ENCODE assay signal across 1 cellular context in genomic region chr17:41907185-41907556, GRCh38.
TF ChIP-seq lines count a peak whose summit lies in the region.

No MANE protein-coding gene starts in this region.

TF ChIP-seq in HepG2, 621 proteins besides CTCF, POLR2A, EP300 and RAD21:
- TF ChIP-seq ATF5 (CRISPR knock-in tag; IDR thresholded peaks at IDR 0.05; ENCODE audit: low read depth) = no peak
- no peak for TF ChIP-seq ZNF550 (CRISPR knock-in tag; IDR thresholded peaks at IDR 0.05; ENCODE audit: borderline replicate concordance)
- no peak for TF ChIP-seq ZMAT3 (CRISPR knock-in tag; conservative IDR thresholded peaks at IDR 0.05)
- no peak for TF ChIP-seq HOXA5 (CRISPR knock-in tag; IDR thresholded peaks at IDR 0.05)
- no peak for TF ChIP-seq ZBTB14 (CRISPR knock-in tag; IDR thresholded peaks at IDR 0.05)
- TF ChIP-seq GPN1 (CRISPR knock-in tag; IDR thresholded peaks at IDR 0.05; ENCODE audit: borderline replicate concordance) = no peak
- no peak for TF ChIP-seq FOXP1 (IDR thresholded peaks at IDR 0.05)
- no peak for TF ChIP-seq FOXP1 (CRISPR knock-in tag; IDR thresholded peaks at IDR 0.05)
- no peak for TF ChIP-seq ZNF138 (CRISPR knock-in tag; IDR thresholded peaks at IDR 0.05; ENCODE audit: low read depth)
- TF ChIP-seq ZNF800 (CRISPR knock-in tag; IDR thresholded peaks at IDR 0.05) = no peak
- no peak for TF ChIP-seq SIN3A (IDR thresholded peaks at IDR 0.05; ENCODE audit: borderline replicate concordance, low read depth, low read length)
- TF ChIP-seq GATAD1 (CRISPR knock-in tag; IDR thresholded peaks at IDR 0.05) = no peak
- no peak for TF ChIP-seq TARDBP (CRISPR knock-in tag; IDR thresholded peaks at IDR 0.05)
- no peak for TF ChIP-seq SRSF1 (optimal IDR thresholded peaks at IDR 0.05; ENCODE audit: low read depth, low read length)
TF ChIP-seq in HepG2: peak in this region for 0.
